In the genomic region with DNA sequence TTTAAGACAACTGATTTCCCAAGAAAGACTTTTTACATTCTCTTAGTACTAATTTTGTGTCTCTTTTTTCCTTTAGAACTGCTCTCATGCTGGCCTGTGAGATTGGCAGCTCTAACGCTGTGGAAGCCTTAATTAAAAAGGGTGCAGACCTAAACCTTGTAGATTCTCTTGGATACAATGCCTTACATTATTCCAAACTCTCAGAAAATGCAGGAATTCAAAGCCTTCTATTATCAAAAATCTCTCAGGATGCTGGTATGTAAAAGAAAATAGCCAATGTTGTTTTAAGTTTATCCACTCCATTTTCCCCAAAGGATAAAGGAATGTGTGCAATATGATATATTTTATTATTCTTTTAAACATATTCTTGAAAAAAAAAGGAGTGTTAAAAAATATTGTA, we compare ENCODE assay signal across 21 cellular contexts. TPM values are rescaled to one million over a fixed set of nuclear protein-coding genes. Genes with fewer than 3 reads are reported as not detected.
A peak's percentile ranks its signal among the peaks of the same experiment; 100 is the strongest.
DNase-seq lines count a peak whose midpoint lies in the region; ATAC-seq and TF ChIP-seq lines count a peak whose summit lies in the region.
"Had no signal": no experiment of that assay in that cellular context is flagged by ENCODE, and none has a peak within 500 bp of the region (broad histone marks: within the 10 kb centered on the region; RNA-seq: fewer than 3 reads in every experiment).

No MANE protein-coding gene starts in this region.

- peak overlapping the region; percentile 67 for H3K27ac Mint-ChIP-seq in osteocyte (ENCODE audit: unreplicated experiment)
- H3K27ac Mint-ChIP-seq: B cell, CD14-positive monocyte had no signal

- H3K36me3 Mint-ChIP-seq in osteocyte (ENCODE audit: unreplicated experiment), result peaks cover 37% of the 10 kb centered on the region
- H3K36me3 Mint-ChIP-seq: CD14-positive monocyte had no signal

- DNase-seq in COLO829 (ENCODE audit: low spot score) (peak; percentile 16), HS-27A (ENCODE audit: low read depth) (peak; percentile 50), fibroblast of the aortic adventitia (ENCODE audit: low read depth) (peak; percentile 53), osteocyte (ENCODE audit: extremely low spot score, unreplicated experiment) (no peak)
- no peak for DNase-seq in activated naive CD4-positive, alpha-beta T cell (lab: John Stamatoyannopoulos, UW)
- DNase-seq: DMS79, H7, Kasumi-1, NCI-H1417, NCI-H1694 treated with DMSO at 0.1 percent for 48 hours, NCI-H446 treated with DMSO at 0.1 percent for 48 hours, NCI-H526 treated with DMSO at 0.1 percent for 48 hours, OCI-M1, SW 1271 had no signal

- TF ChIP-seq CTCF in fibroblast of the aortic adventitia (IDR thresholded peaks at IDR 0.05; ENCODE audit: insufficient read depth, low read length) (no peak), osteocyte (IDR thresholded peaks at IDR 0.05) (no peak)

- H3K9me3 Mint-ChIP-seq in osteocyte (ENCODE audit: unreplicated experiment), result no peaks in the 10 kb centered on the region
- H3K9me3 Mint-ChIP-seq: CD14-positive monocyte had no signal

- H3K4me1 Mint-ChIP-seq in osteocyte (ENCODE audit: unreplicated experiment), result peaks cover 54% of the 10 kb centered on the region
- H3K4me1 Mint-ChIP-seq: B cell, CD14-positive monocyte had no signal

- no peaks in the 10 kb centered on the region for H3K27me3 Mint-ChIP-seq in osteocyte (ENCODE audit: unreplicated experiment)

- no peak overlapping the region for H3K4me3 Mint-ChIP-seq in osteocyte (ENCODE audit: unreplicated experiment)
- H3K4me3 Mint-ChIP-seq: B cell, CD14-positive monocyte had no signal

- H3K4me3 ChIP-seq in fibroblast of the aortic adventitia (ENCODE audit: low read depth, low read length), result no peak overlapping the region
- H3K4me3 ChIP-seq: SJSA1 had no signal

- ATAC-seq in HG02642 (IDR thresholded peaks at IDR 0.05; ENCODE audit: poor library complexity, unreplicated experiment) (no peak), HG03342 (IDR thresholded peaks at IDR 0.05; ENCODE audit: unreplicated experiment) (no peak)
- ATAC-seq: Right ventricle myocardium inferior had no signal

RNA-seq across cellular contexts. Expression of a gene that starts 27.3 kb away (rescaled TPM):
- total RNA-seq in fibroblast of the aortic adventitia (ENCODE audit: low replicate concordance) (0.36 TPM in 1 of 2 replicates, not detected in the other), osteocyte (0.59 TPM in 1 of 2 replicates, not detected in the other)
- total RNA-seq: A172, Right ventricle myocardium inferior, SJSA1 had no signal

Comparison
In these comparisons a context has a peak if more than half of its experiments do, and no peak if none do; other contexts are left out.
1. DNase-seq: peak in COLO829 (single experiment), HS-27A (single experiment) and fibroblast of the aortic adventitia (single experiment); none in osteocyte (single experiment) and activated naive CD4-positive, alpha-beta T cell (0 of 4).